ENCODE assay signal across 9 cellular contexts in the genomic region with DNA sequence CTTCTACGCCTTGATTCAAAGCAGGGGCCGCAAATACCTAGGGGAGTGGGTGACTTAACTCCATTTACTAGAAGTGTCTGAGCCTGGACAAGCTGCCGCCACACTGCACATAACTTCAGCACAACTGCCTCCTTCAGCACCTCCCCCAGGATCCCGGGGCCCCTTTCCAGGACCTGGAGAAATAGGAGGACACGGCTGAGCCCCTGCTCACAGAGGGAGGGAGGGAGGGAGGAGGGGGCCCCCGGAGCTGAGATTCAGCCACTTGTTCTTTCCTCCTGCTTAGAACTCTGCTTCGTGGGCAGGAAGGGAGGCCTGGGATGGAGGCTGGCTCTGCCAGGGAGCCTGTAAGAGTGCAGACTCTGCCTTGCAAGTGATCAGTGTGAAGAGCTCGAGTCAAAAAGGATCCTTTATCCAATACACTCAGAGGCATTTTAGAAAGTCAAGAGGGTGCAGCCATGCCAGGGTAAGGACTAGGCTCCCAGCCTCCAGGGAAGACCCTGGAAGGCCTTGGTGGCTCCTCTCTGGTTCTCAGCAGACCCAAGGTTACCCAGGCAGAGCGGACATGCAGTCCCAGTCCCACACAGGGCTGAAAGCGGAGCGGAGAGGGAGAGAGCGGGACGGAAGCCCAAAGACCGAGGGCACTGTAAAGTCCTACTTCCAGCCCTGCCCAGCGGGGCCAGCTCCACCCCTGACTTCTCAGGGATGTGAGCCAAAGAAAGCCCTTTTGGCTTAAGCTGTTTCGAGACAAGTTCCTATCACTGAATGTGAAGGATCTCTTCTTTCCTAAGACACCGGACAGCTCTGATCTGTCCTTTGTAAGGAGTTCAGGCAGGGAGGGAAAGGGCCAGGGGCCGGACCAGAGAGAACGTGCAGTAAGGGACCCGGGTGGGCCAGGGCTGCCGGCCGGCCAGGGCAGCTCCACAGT. TPM values are rescaled to one million over a fixed set of nuclear protein-coding genes. Genes with fewer than 3 reads are reported as not detected.
DNase-seq lines count a peak whose midpoint lies in the region; ATAC-seq and TF ChIP-seq lines count a peak whose summit lies in the region.
"Had no signal": no experiment of that assay in that cellular context is flagged by ENCODE, and none has a peak within 500 bp of the region (broad histone marks: within the 10 kb centered on the region; RNA-seq: fewer than 3 reads in every experiment).

No MANE protein-coding gene starts in this region.

- H3K36me3 Mint-ChIP-seq in activated CD8-positive, alpha-beta T cell treated with anti-CD3 and anti-CD28 coated beads for 36 hours (ENCODE audit: low read depth): no peaks in the 10 kb centered on the region

- H3K27me3 Mint-ChIP-seq in activated CD8-positive, alpha-beta T cell treated with anti-CD3 and anti-CD28 coated beads for 36 hours: peaks cover 15% of the 10 kb centered on the region

- no peaks in the 10 kb centered on the region for H3K27me3 ChIP-seq in adrenal gland
- peaks cover 8% of the 10 kb centered on the region for H3K27me3 ChIP-seq in mucosa of stomach (ENCODE audit: control insufficient read depth, insufficient read depth, low read length)
- no peaks in the 10 kb centered on the region for H3K27me3 ChIP-seq in tibial artery

- no peaks in the 10 kb centered on the region for H3K9me3 ChIP-seq in adrenal gland (replicated peaks in 1 of 3)
- no peaks in the 10 kb centered on the region for H3K9me3 ChIP-seq in mucosa of stomach (ENCODE audit: control insufficient read depth, low read length)
- no peaks in the 10 kb centered on the region for H3K9me3 ChIP-seq in tibial artery

- H3K9ac ChIP-seq in mucosa of stomach (ENCODE audit: low read length): peak overlapping the region; percentile 72

- peak overlapping the region in 2 of 4 donors; percentile 13 to 38 for H3K4me3 ChIP-seq in adrenal gland
- H3K4me3 ChIP-seq in fibroblast of mammary gland (ENCODE audit: control insufficient read depth, low read depth, low read length): peak overlapping the region; percentile 12
- no peak overlapping the region for H3K4me3 ChIP-seq in mucosa of stomach (ENCODE audit: low read length)
- H3K4me3 ChIP-seq in tibial artery: peak overlapping the region; percentile 48 to 58

- CTCF ChIA-PET in activated CD8-positive, alpha-beta T cell treated with anti-CD3 and anti-CD28 coated beads for 36 hours (lab: Charles Lee): no interaction called here

- POLR2A ChIA-PET in activated CD8-positive, alpha-beta T cell treated with anti-CD3 and anti-CD28 coated beads for 36 hours (lab: Charles Lee): no interaction called here

- ATAC-seq in activated CD8-positive, alpha-beta T cell treated with anti-CD3 and anti-CD28 coated beads for 36 hours: no peak

- H3K27ac ChIP-seq in adrenal gland (peak overlapping the region; percentile 71 to 96 (median 93)), tibial artery (peak overlapping the region; percentile 98 to 99)
- H3K27ac ChIP-seq: foreskin keratinocyte had no signal

- no peak overlapping the region for H3K27ac Mint-ChIP-seq in activated CD8-positive, alpha-beta T cell treated with anti-CD3 and anti-CD28 coated beads for 36 hours

- WGBS in adrenal gland, 4 donors: 30 to 56% (median 43%) methylated on average over 15 to 22 of the region's 22 CpGs

- peak in 1 of 2 donors; percentile 78 for TF ChIP-seq POLR2A in adrenal gland (IDR thresholded peaks at IDR 0.05)

- no peaks in the 10 kb centered on the region for H3K4me1 Mint-ChIP-seq in activated CD8-positive, alpha-beta T cell treated with anti-CD3 and anti-CD28 coated beads for 36 hours (ENCODE audit: low read depth)

- DNase-seq in adrenal gland (peak; percentile 82 to 93 (median 90)), fibroblast of mammary gland (ENCODE audit: low read depth) (peak; percentile 62), tibial artery (peak; percentile 81 to 94), NCI-H1436 treated with DMSO at 0.1 percent for 48 hours (lab: John Stamatoyannopoulos, UW) (no peak), activated gamma-delta T cell (lab: John Stamatoyannopoulos, UW) (no peak), DMS79 treated with DMSO at 0.1 percent for 48 hours (lab: John Stamatoyannopoulos, UW) (no peak)
- no peak for DNase-seq in activated CD8-positive, alpha-beta T cell treated with anti-CD3 and anti-CD28 coated beads for 36 hours
- DNase-seq: foreskin keratinocyte had no signal

- H3K4me1 ChIP-seq in adrenal gland (replicated peaks in 1 of 2) (peaks cover 44 to 64% of the 10 kb centered on the region in 2 donors), mucosa of stomach (ENCODE audit: control insufficient read depth, insufficient read depth, low read length) (peaks cover 16% of the 10 kb centered on the region), tibial artery (peaks cover 0 to 81% (median 63%) of the 10 kb centered on the region in 4 donors)
- H3K4me1 ChIP-seq: foreskin keratinocyte had no signal

- intact Hi-C loops in adrenal gland (cut with DNase I) (loop anchor here (5.0 to 10.0 kb wide), 2 partner anchors 83 to 85 kb away; no protein-coding TSS in a partner anchor), tibial artery (cut with DNase I; ENCODE audit: low total_unique reads) (loop anchor here (5.0 kb wide), 1 partner anchor 88 kb away; no protein-coding TSS in a partner anchor)
- intact Hi-C loops in activated CD8-positive, alpha-beta T cell treated with anti-CD3 and anti-CD28 coated beads for 36 hours (cut with micrococcal nuclease): no loop called here

- TF ChIP-seq CTCF in adrenal gland (IDR thresholded peaks at IDR 0.05) (no peak), fibroblast of mammary gland (conservative IDR thresholded peaks at IDR 0.05; ENCODE audit: control insufficient read depth, insufficient read depth, low read depth, low read length) (no peak), tibial artery (IDR thresholded peaks at IDR 0.05) (no peak)
- TF ChIP-seq CTCF in activated CD8-positive, alpha-beta T cell treated with anti-CD3 and anti-CD28 coated beads for 36 hours (IDR thresholded peaks at IDR 0.05): no peak

- H3K4me3 Mint-ChIP-seq in activated CD8-positive, alpha-beta T cell treated with anti-CD3 and anti-CD28 coated beads for 36 hours: no peak overlapping the region

- H3K9me3 Mint-ChIP-seq in activated CD8-positive, alpha-beta T cell treated with anti-CD3 and anti-CD28 coated beads for 36 hours: no peaks in the 10 kb centered on the region

- H3K36me3 ChIP-seq in adrenal gland (replicated peaks in 1 of 2) (no peaks in the 10 kb centered on the region), mucosa of stomach (ENCODE audit: control insufficient read depth, insufficient read depth, low read length) (no peaks in the 10 kb centered on the region), tibial artery (no peaks in the 10 kb centered on the region)

RNA-seq across cellular contexts. Expression of a gene that starts 8.6 kb away (rescaled TPM):
- total RNA-seq in adrenal gland: 100 to 1,000 TPM in 1 of 8 donors, 10 to 100 TPM in 7; 36.5 to 109 (median 59.1) TPM
- 10 to 100 TPM; 22.0 to 61.9 (median 49.3) TPM for polyA plus RNA-seq in adrenal gland
- total RNA-seq in activated CD8-positive, alpha-beta T cell treated with anti-CD3 and anti-CD28 coated beads for 36 hours: 1 to 10 TPM; 2.0 to 2.2 TPM

Comparison
In these comparisons a context has a peak if more than half of its experiments do, and no peak if none do; other contexts are left out.
1. DNase-seq: peak in adrenal gland (7 of 7), fibroblast of mammary gland (single experiment) and tibial artery (2 of 2); none in NCI-H1436 treated with DMSO at 0.1 percent for 48 hours (single experiment), activated CD8-positive, alpha-beta T cell treated with anti-CD3 and anti-CD28 coated beads for 36 hours (single experiment), activated gamma-delta T cell (single experiment) and DMS79 treated with DMSO at 0.1 percent for 48 hours (single experiment).
2. RNA of a gene that starts 8.6 kb away (total RNA-seq): 36.5 to 109 TPM in adrenal gland; 2.0 to 2.2 TPM in activated CD8-positive, alpha-beta T cell treated with anti-CD3 and anti-CD28 coated beads for 36 hours; every median in the first group is over 10 times any median in the second.